ENCODE assay signal across 16 cellular contexts in genomic region chr2:233039217-233040173, GRCh38. TPM values are rescaled to one million over a fixed set of nuclear protein-coding genes. Genes with fewer than 3 reads are reported as not detected.
DNase-seq lines count a peak whose midpoint lies in the region; ATAC-seq and TF ChIP-seq lines count a peak whose summit lies in the region.
"Had no signal": no experiment of that assay in that cellular context is flagged by ENCODE, and none has a peak within 500 bp of the region (broad histone marks: within the 10 kb centered on the region; RNA-seq: fewer than 3 reads in every experiment).

No MANE protein-coding gene starts in this region.

- H2BK5ac ChIP-seq in neuronal stem cell (ENCODE audit: low read length): no peak overlapping the region

- no peak overlapping the region for H2BK15ac ChIP-seq in neuronal stem cell (ENCODE audit: low read length)

- DNase-seq in SW480 (ENCODE audit: low spot score) (peak; percentile 52), dorsolateral prefrontal cortex (no peak), neuronal stem cell (ENCODE audit: low spot score) (no peak), suprapubic skin (ENCODE audit: low spot score in 2 of 2) (no peak), NCI-H1092 treated with DMSO at 0.1 percent for 48 hours (lab: John Stamatoyannopoulos, UW) (no peak)
- no peak for DNase-seq in naive thymus-derived CD8-positive, alpha-beta T cell
- DNase-seq: ACHN; CD4-positive, CD25-positive, alpha-beta regulatory T cell; DMS53; H7; Karpas-422; NCI-H1417 treated with DMSO at 0.1 percent for 48 hours; NCI-H2029; NCI-H2171 treated with DMSO at 0.1 percent for 48 hours; NCI-H510A had no signal

- peaks cover 3% of the 10 kb centered on the region for H3K79me1 ChIP-seq in neuronal stem cell (ENCODE audit: low read depth, low read length)

- H2BK120ac ChIP-seq in neuronal stem cell (ENCODE audit: low read depth, low read length): no peak overlapping the region

- H3K9ac ChIP-seq in neuronal stem cell (ENCODE audit: low read depth, low read length, poor library complexity): no peak overlapping the region

- H3K4me1 ChIP-seq in neuronal stem cell (ENCODE audit: control insufficient read depth in 2 of 2, insufficient read depth in 1 of 2, low read depth in 1 of 2, low read length in 2 of 2) (peaks cover 0 to 2% of the 10 kb centered on the region in 2 donors), suprapubic skin (no peaks in the 10 kb centered on the region)

- peaks cover 0 to 3% (median 0%) of the 10 kb centered on the region in 4 donors for H3K4me1 Mint-ChIP-seq in naive thymus-derived CD8-positive, alpha-beta T cell
- H3K4me1 Mint-ChIP-seq: CD4-positive, CD25-positive, alpha-beta regulatory T cell had no signal

- H3K36me3 ChIP-seq in neuronal stem cell (replicated peaks in 1 of 2; ENCODE audit: control insufficient read depth in 2 of 2, insufficient read depth in 2 of 2, low read length in 2 of 2): no peaks in the 10 kb centered on the region
- no peaks in the 10 kb centered on the region for H3K36me3 ChIP-seq in suprapubic skin

- H3K27ac ChIP-seq in dorsolateral prefrontal cortex (peak overlapping the region in 43 of 59 donors; percentile 6 to 80 (median 54)), neuronal stem cell (replicated peaks; ENCODE audit: low read length) (no peak overlapping the region), suprapubic skin (peak overlapping the region; percentile 52)

- no peak overlapping the region for H3K23ac ChIP-seq in neuronal stem cell (ENCODE audit: low read depth, low read length, poor library complexity)

- peaks cover 0 to 5% (median 3%) of the 10 kb centered on the region in 5 donors for H3K27me3 Mint-ChIP-seq in naive thymus-derived CD8-positive, alpha-beta T cell

- no peak overlapping the region for H3K4me3 ChIP-seq in dorsolateral prefrontal cortex
- no peak overlapping the region for H3K4me3 ChIP-seq in neuronal stem cell (ENCODE audit: low read length in 2 of 2)
- no peak overlapping the region for H3K4me3 ChIP-seq in suprapubic skin

- peak in 1 of 56 donors; percentile 16 for TF ChIP-seq CTCF in dorsolateral prefrontal cortex (IDR thresholded peaks at IDR 0.05 in 54 of 56, conservative IDR thresholded peaks at IDR 0.05 in 2 of 56; ENCODE audit: low read depth in 1 of 56, partially characterized antibody in 56 of 56)
- TF ChIP-seq CTCF in suprapubic skin (IDR thresholded peaks at IDR 0.05): no peak

- intact Hi-C loops in dorsolateral prefrontal cortex (cut with DNase I): no loop called here

- TF ChIP-seq EP300 in suprapubic skin (IDR thresholded peaks at IDR 0.05): no peak

- no peak overlapping the region for H4K91ac ChIP-seq in neuronal stem cell (ENCODE audit: low read depth, low read length, poor library complexity)

- H3K4ac ChIP-seq in neuronal stem cell (ENCODE audit: low read length): no peak overlapping the region

- no peak overlapping the region for H3K4me3 Mint-ChIP-seq in naive thymus-derived CD8-positive, alpha-beta T cell
- H3K4me3 Mint-ChIP-seq: CD4-positive, CD25-positive, alpha-beta regulatory T cell had no signal

- H3K27me3 ChIP-seq in dorsolateral prefrontal cortex (no peaks in the 10 kb centered on the region), neuronal stem cell (ENCODE audit: control insufficient read depth in 3 of 3, insufficient read depth in 3 of 3, low read depth in 1 of 3, low read length in 3 of 3) (peaks cover 0 to 5% (median 0%) of the 10 kb centered on the region in 3 experiments), suprapubic skin (no peaks in the 10 kb centered on the region)

- no peak for ATAC-seq in naive thymus-derived CD8-positive, alpha-beta T cell
- ATAC-seq in GM19328 (IDR thresholded peaks at IDR 0.05; ENCODE audit: unreplicated experiment): no peak

- H3K27ac Mint-ChIP-seq in naive thymus-derived CD8-positive, alpha-beta T cell: no peak overlapping the region
- H3K27ac Mint-ChIP-seq: CD4-positive, CD25-positive, alpha-beta regulatory T cell had no signal

- POLR2A ChIA-PET in naive thymus-derived CD8-positive, alpha-beta T cell (lab: Charles Lee): no interaction called here

- H4K8ac ChIP-seq in neuronal stem cell (ENCODE audit: low read depth, low read length): no peak overlapping the region

- H3K14ac ChIP-seq in neuronal stem cell (ENCODE audit: low read length): no peak overlapping the region

- TF ChIP-seq POLR2A in suprapubic skin (IDR thresholded peaks at IDR 0.05): no peak

- no CpG with 5 or more reads among the region's 13 CpGs for WGBS in neuronal stem cell (ENCODE audit: extremely low coverage in 2 of 2, insufficient read length in 2 of 2, insufficient replicate concordance in 1 of 2), 2 donors
- 73% methylated on average over 12 of the region's 13 CpGs for WGBS in suprapubic skin

- H3K9me3 ChIP-seq in neuronal stem cell (replicated peaks in 1 of 2; ENCODE audit: control insufficient read depth in 2 of 2, insufficient read depth in 1 of 2, low read depth in 1 of 2, low read length in 2 of 2) (peaks cover 0 to 8% of the 10 kb centered on the region in 2 donors), suprapubic skin (no peaks in the 10 kb centered on the region)

- H2AK5ac ChIP-seq in neuronal stem cell (ENCODE audit: low read depth, low read length): no peak overlapping the region

- H2AFZ ChIP-seq in neuronal stem cell (ENCODE audit: low read length): no peak overlapping the region

- no peaks in the 10 kb centered on the region for H3K36me3 Mint-ChIP-seq in naive thymus-derived CD8-positive, alpha-beta T cell
- H3K36me3 Mint-ChIP-seq: CD4-positive, CD25-positive, alpha-beta regulatory T cell had no signal

- H3K9me3 Mint-ChIP-seq in naive thymus-derived CD8-positive, alpha-beta T cell: no peaks in the 10 kb centered on the region
- H3K9me3 Mint-ChIP-seq: CD4-positive, CD25-positive, alpha-beta regulatory T cell had no signal

- no peak overlapping the region for H3K4me2 ChIP-seq in neuronal stem cell (ENCODE audit: insufficient read depth, low read length, poor library complexity, severe bottlenecking)

- H2BK12ac ChIP-seq in neuronal stem cell (ENCODE audit: low read length): no peak overlapping the region

- peak overlapping the region; percentile 32 for H3K18ac ChIP-seq in neuronal stem cell (ENCODE audit: low read length)

RNA-seq across cellular contexts. Expression of gene NEU2, which starts 7.0 kb away (rescaled TPM):
- not detected for total RNA-seq in dorsolateral prefrontal cortex
- not detected for polyA plus RNA-seq in neuronal stem cell (2013, experiment 1 of 2)
- polyA plus RNA-seq in neuronal stem cell (2013, experiment 2 of 2): not detected
- 10 to 100 TPM in 1 of 4 donors, 1 to 10 TPM in 3; 1.7 to 19.9 (median 5.8) TPM for total RNA-seq in suprapubic skin
- total RNA-seq in naive thymus-derived CD8-positive, alpha-beta T cell: not detected
- polyA plus RNA-seq in naive thymus-derived CD8-positive, alpha-beta T cell: not detected
- total RNA-seq: CD4-positive, CD25-positive, alpha-beta regulatory T cell; H7 had no signal
- polyA plus RNA-seq: CD4-positive, CD25-positive, alpha-beta regulatory T cell had no signal

RNA-seq across cellular contexts. Expression of gene INPP5D, which starts 20.6 kb away (rescaled TPM):
- 10 to 100 TPM in 117 of 120 experiments, 1 to 10 TPM in 3; 5.0 to 38.5 (median 18.8) TPM for total RNA-seq in dorsolateral prefrontal cortex
- 4.5 TPM for polyA plus RNA-seq in neuronal stem cell (2013, experiment 1 of 2)
- polyA plus RNA-seq in neuronal stem cell (2013, experiment 2 of 2): 4.4 TPM
- 10 to 100 TPM in 2 of 4 donors, 1 to 10 TPM in 2; 6.5 to 18.7 (median 11.5) TPM for total RNA-seq in suprapubic skin
- total RNA-seq in naive thymus-derived CD8-positive, alpha-beta T cell: 100 to 1,000 TPM; 123 to 124 TPM
- 10 to 100 TPM; 36.4 to 88.3 (median 44.7) TPM for polyA plus RNA-seq in naive thymus-derived CD8-positive, alpha-beta T cell

RNA-seq across cellular contexts. Expression of gene NGEF, which starts 26.4 kb away (rescaled TPM):
- total RNA-seq in dorsolateral prefrontal cortex (100 to 1,000 TPM in 119 of 120 experiments, 10 to 100 TPM in 1; 68.9 to 303 (median 203) TPM), suprapubic skin (10 to 100 TPM; 14.4 to 25.0 (median 17.9) TPM)
- 5.6 TPM for polyA plus RNA-seq in neuronal stem cell (2013, experiment 1 of 2)
- polyA plus RNA-seq in neuronal stem cell (2013, experiment 2 of 2): 5.3 TPM
- not detected for total RNA-seq in naive thymus-derived CD8-positive, alpha-beta T cell
- not detected for polyA plus RNA-seq in naive thymus-derived CD8-positive, alpha-beta T cell
- total RNA-seq: CD4-positive, CD25-positive, alpha-beta regulatory T cell had no signal

Comparison
In these comparisons a context has a peak if more than half of its experiments do, and no peak if none do; other contexts are left out.
1. RNA of gene NGEF, which starts 26.4 kb away (total RNA-seq): 68.9 to 303 TPM in dorsolateral prefrontal cortex and 14.4 to 25.0 TPM in suprapubic skin; not detected in naive thymus-derived CD8-positive, alpha-beta T cell; every median in the first group is over 10 times any median in the second.